In the genomic region with DNA sequence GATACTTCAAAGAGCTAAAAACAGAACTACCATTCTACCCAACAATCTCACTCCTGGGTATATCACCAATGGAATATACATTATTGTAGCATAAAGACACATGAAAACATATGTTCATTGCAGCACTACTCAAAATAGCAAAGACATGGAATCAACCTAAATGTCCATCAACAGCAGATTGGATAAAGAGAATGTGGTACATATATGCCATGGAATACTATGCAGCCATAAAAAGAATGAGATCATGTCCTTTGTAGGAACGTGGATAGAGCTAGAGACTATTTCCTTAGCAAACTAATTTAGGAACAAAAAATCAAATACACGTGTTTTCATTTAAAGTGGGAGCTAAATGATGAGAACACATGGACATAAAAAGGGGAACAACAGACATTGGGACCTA, we compare ENCODE assay signal across 26 cellular contexts.
"Had no signal": no experiment of that assay in that cellular context is flagged by ENCODE, and none has a peak within 500 bp of the region (broad histone marks: within the 10 kb centered on the region; RNA-seq: fewer than 3 reads in every experiment).

No MANE protein-coding gene starts in this region.

- H3K27me3 ChIP-seq: stomach, suprapubic skin, testis, thyroid gland, tibial artery, tibial nerve, transverse colon, upper lobe of left lung, upper lobe of right lung, uterus, vagina had no signal

- ATAC-seq: stimulated activated effector memory CD8-positive, alpha-beta T cell treated with anti-CD3 and anti-CD28 coated beads, Interleukin-12 subunit alpha, Interleukin-12 subunit beta, amount 100 ng/mL, for 72 hours; stimulated activated memory B cell treated with anti-CD40 and anti-IgM and Interleukin-4, amounts not matched to agents 10 μg/mL and 1 μg/mL and 100 μg/mL, for 72 hours; stimulated activated naive B cell treated with anti-CD40 and anti-IgM and Interleukin-4, amounts not matched to agents 10 μg/mL and 1 μg/mL and 100 μg/mL, for 72 hours; stimulated activated naive CD8-positive, alpha-beta T cell treated with anti-CD3 and anti-CD28 coated beads, Interleukin-15, amount 100 ng/mL, for 72 hours; stimulated activated naive CD8-positive, alpha-beta T cell treated with anti-CD3 and anti-CD28 coated beads, Interleukin-15, Interleukin-2, amounts not matched to agents 100 U/mL and 50 U/mL, for 24 hours; upper lobe of right lung had no signal

- H3K9me3 ChIP-seq: stomach, suprapubic skin, testis, thoracic aorta, thyroid gland, tibial artery, transverse colon, upper lobe of left lung, upper lobe of right lung, vagina had no signal

- FAIRE-seq: urothelium cell line had no signal

- H3K36me3 ChIP-seq: stomach, suprapubic skin, thoracic aorta, thyroid gland, tibial artery, tibial nerve, transverse colon, upper lobe of left lung, upper lobe of right lung, uterus, vagina had no signal

- DNase-seq: stimulated activated CD4-positive, alpha-beta T cell treated with anti-CD3 and anti-CD28 coated beads, Interleukin-2, amount 100 ng/mL, for 48 hours; stimulated activated CD4-positive, alpha-beta T cell treated with anti-CD3 and anti-CD28 coated beads, Interleukin-4, amount 100 ng/mL, for 1 hour; stimulated activated CD4-positive, alpha-beta T cell treated with anti-CD3 and anti-CD28 coated beads, Interleukin-4, amount 100 ng/mL, for 24 hours; stimulated activated CD4-positive, alpha-beta T cell treated with anti-CD3 and anti-CD28 coated beads, Interleukin-4, amount 100 ng/mL, for 4 hours; stimulated activated CD8-positive, alpha-beta memory T cell treated with anti-CD3 and anti-CD28 coated beads, Interleukin-4, amount 100 ng/mL, for 48 hours; stimulated activated naive B cell treated with anti-CD40 and anti-IgM and Interleukin-4, amounts not matched to agents 10 μg/mL and 1 μg/mL and 100 μg/mL, for 72 hours; stimulated activated naive CD4-positive, alpha-beta T cell; stimulated activated naive CD4-positive, alpha-beta T cell treated with Interleukin-2 at 50 U/mL for 16 hours; stimulated activated naive CD8-positive, alpha-beta T cell treated with anti-CD3 and anti-CD28 coated beads, Interleukin-15, amount 100 ng/mL, for 72 hours; stimulated activated naive CD8-positive, alpha-beta T cell treated with anti-CD3 and anti-CD28 coated beads, Interleukin-15, Interleukin-2, amounts not matched to agents 100 U/mL and 50 U/mL, for 24 hours; stomach; substantia nigra; testis; thyroid gland; tibial artery; transverse colon; upper lobe of left lung; upper lobe of right lung; uterus had no signal

- H3K4me1 ChIP-seq: stomach, suprapubic skin, testis, thyroid gland, tibial artery, tibial nerve, transverse colon, upper lobe of left lung, upper lobe of right lung, uterus, vagina had no signal

- H3K4me3 ChIP-seq: stomach, suprapubic skin, testis, thoracic aorta, thyroid gland, tibial artery, tibial nerve, transverse colon, upper lobe of left lung, upper lobe of right lung, uterus, vagina had no signal

- H3K27ac ChIP-seq: stomach, suprapubic skin, testis, thoracic aorta, thyroid gland, tibial artery, tibial nerve, transverse colon, upper lobe of left lung, upper lobe of right lung, uterus, vagina had no signal
